Comparison of ENCODE assay signal across 11 cellular contexts in the genomic region with DNA sequence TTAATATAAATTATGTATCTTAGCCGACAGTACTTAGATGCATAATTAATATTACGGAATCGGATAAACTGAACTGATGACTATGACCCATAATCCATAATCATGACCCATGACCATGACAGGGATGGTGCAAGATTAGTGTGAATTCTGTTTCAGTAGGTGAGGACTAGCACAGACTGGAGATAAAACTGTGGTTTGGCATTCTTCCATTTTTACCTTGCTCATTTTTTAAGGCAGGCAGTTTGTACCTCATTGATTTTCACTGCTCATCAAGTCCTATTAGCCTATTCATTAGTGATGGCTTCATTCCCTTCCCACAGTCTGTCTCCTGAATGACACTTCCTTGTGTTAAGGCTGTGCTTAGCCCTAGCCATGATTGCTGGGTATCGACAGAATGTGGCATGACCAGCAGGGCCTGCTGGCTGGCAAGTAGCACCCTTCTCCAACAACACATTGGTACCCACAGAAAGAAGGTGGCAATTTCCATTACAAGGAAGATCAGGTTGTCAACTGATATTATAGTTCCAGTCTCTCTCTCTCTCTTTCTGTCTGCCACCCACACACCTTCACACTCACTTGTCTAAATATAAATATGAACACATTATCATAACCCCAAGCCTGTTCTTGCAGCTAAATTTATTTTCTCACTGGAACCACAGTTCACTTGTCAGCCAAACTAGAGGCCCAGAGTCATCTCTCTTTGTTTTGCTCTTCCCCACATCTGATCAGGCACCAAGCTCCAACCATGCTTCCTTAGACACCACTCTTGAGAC.
DNase-seq lines count a peak whose midpoint lies in the region; ATAC-seq and TF ChIP-seq lines count a peak whose summit lies in the region.
"Had no signal": no experiment of that assay in that cellular context is flagged by ENCODE, and none has a peak within 500 bp of the region (broad histone marks: within the 10 kb centered on the region; RNA-seq: fewer than 3 reads in every experiment).

No MANE protein-coding gene starts in this region.

- H3K4me1 ChIP-seq in heart right ventricle (peaks cover 0 to 32% (median 12%) of the 10 kb centered on the region in 9 donors), mesenchymal stem cell (ENCODE audit: control insufficient read depth, insufficient read depth, low read depth, low read length) (no peaks in the 10 kb centered on the region)
- H3K4me1 ChIP-seq: Peyer's patch had no signal

- H3K27me3 ChIP-seq in heart right ventricle (no peaks in the 10 kb centered on the region), mesenchymal stem cell (ENCODE audit: control insufficient read depth in 1 of 2, insufficient read depth in 1 of 2, low read length in 2 of 2) (no peaks in the 10 kb centered on the region)
- H3K27me3 ChIP-seq: Peyer's patch had no signal

- H3K4ac ChIP-seq in mesenchymal stem cell (ENCODE audit: low read depth in 1 of 2, low read length in 2 of 2) = no peak overlapping the region

- ATAC-seq in GM19395 (IDR thresholded peaks at IDR 0.05; ENCODE audit: unreplicated experiment) = peak; percentile 50
- ATAC-seq in HG03103 (IDR thresholded peaks at IDR 0.05; ENCODE audit: low read depth, unreplicated experiment) = peak; percentile 37
- peak; percentile 72 to 94 (median 89) for ATAC-seq in heart right ventricle

- H3K14ac ChIP-seq in mesenchymal stem cell (ENCODE audit: low read length in 2 of 2) = no peak overlapping the region

- H4K8ac ChIP-seq in mesenchymal stem cell (ENCODE audit: low read length) = no peak overlapping the region

- CTCF ChIA-PET in GM10248 (lab: Yijun Ruan, JAX) = no interaction called here

- no peak overlapping the region for H3K18ac ChIP-seq in mesenchymal stem cell (ENCODE audit: low read depth in 1 of 2, low read length in 2 of 2)

- intact Hi-C loops in heart right ventricle (cut with DNase I) = loop anchor here in 5 of 10 donors (2.0 to 10.0 kb wide), 7 partner anchors 113 to 455 kb away; partner anchors contain the start of gene PIK3R1 (in 1 of the 5)

- H3K4me3 ChIP-seq in heart right ventricle = no peak overlapping the region
- H3K4me3 ChIP-seq in mesenchymal stem cell (ENCODE audit: insufficient read depth in 1 of 2, low read depth in 1 of 2, low read length in 2 of 2) = no peak overlapping the region
- H3K4me3 ChIP-seq: Peyer's patch had no signal

- peak; percentile 13 for DNase-seq in GM10248 (ENCODE audit: extremely low spot score)
- no peak for DNase-seq in heart right ventricle
- DNase-seq in foreskin melanocyte = no peak
- no peak for DNase-seq in NCI-H345 treated with DMSO at 0.1 percent for 48 hours (lab: John Stamatoyannopoulos, UW; ENCODE audit: unreplicated experiment)
- no peak for DNase-seq in LoVo (ENCODE audit: low spot score)
- DNase-seq in mesenchymal stem cell = no peak
- DNase-seq: NCI-H1930, nephron progenitor cell, Peyer's patch had no signal

- no peak overlapping the region for H2BK120ac ChIP-seq in mesenchymal stem cell (ENCODE audit: low read depth, low read length)

- no peak overlapping the region for H2BK12ac ChIP-seq in mesenchymal stem cell (ENCODE audit: low read length in 2 of 2)

- H2BK15ac ChIP-seq in mesenchymal stem cell (ENCODE audit: low read depth, poor library complexity, severe bottlenecking) = no peak overlapping the region

- no peak overlapping the region for H4K91ac ChIP-seq in mesenchymal stem cell (ENCODE audit: low read length)

- no peak overlapping the region for H3K4me2 ChIP-seq in mesenchymal stem cell (ENCODE audit: low read length, poor library complexity, severe bottlenecking)

- no peak overlapping the region for H2AFZ ChIP-seq in mesenchymal stem cell (ENCODE audit: low read depth, low read length)

- no peaks in the 10 kb centered on the region for H3K79me1 ChIP-seq in mesenchymal stem cell (replicated peaks; ENCODE audit: low read length, poor library complexity, severe bottlenecking)

- peak overlapping the region; percentile 21 to 88 (median 74) for H3K27ac ChIP-seq in heart right ventricle
- H3K27ac ChIP-seq in mesenchymal stem cell (ENCODE audit: low read length, poor library complexity, severe bottlenecking) = no peak overlapping the region
- H3K27ac ChIP-seq: Peyer's patch had no signal

- H3K9me3 ChIP-seq in heart right ventricle = peaks cover 0 to 12% (median 0%) of the 10 kb centered on the region in 11 donors
- H3K9me3 ChIP-seq in mesenchymal stem cell (ENCODE audit: control insufficient read depth, low read length) = no peaks in the 10 kb centered on the region
- H3K9me3 ChIP-seq: Peyer's patch had no signal

- POLR2A ChIA-PET in GM10248 (lab: Yijun Ruan, JAX) = no interaction called here

- WGBS in heart right ventricle, 2 donors = 87 to 92% methylated on average over 4 of the region's 4 CpGs
- WGBS in mesenchymal stem cell = 93% methylated on average over 1 of the region's 4 CpGs

- TF ChIP-seq CTCF in GM10248 (IDR thresholded peaks at IDR 0.05; ENCODE audit: control extremely low read depth, extremely low read depth, low read depth, missing control alignments) (no peak), heart right ventricle (IDR thresholded peaks at IDR 0.05) (no peak)

- no peak overlapping the region for H2AK5ac ChIP-seq in mesenchymal stem cell (ENCODE audit: low read length, severe bottlenecking)

- H3K36me3 ChIP-seq in heart right ventricle = no peaks in the 10 kb centered on the region
- H3K36me3 ChIP-seq in mesenchymal stem cell (ENCODE audit: control insufficient read depth in 1 of 2, insufficient read depth in 2 of 2, low read depth in 1 of 2, low read length in 2 of 2) = no peaks in the 10 kb centered on the region
- H3K36me3 ChIP-seq: Peyer's patch had no signal

- H3K9ac ChIP-seq in mesenchymal stem cell (ENCODE audit: low read length) = no peak overlapping the region

- no peak overlapping the region for H3K23ac ChIP-seq in mesenchymal stem cell (ENCODE audit: low read length in 2 of 2)

- no peak overlapping the region for H2BK5ac ChIP-seq in mesenchymal stem cell (ENCODE audit: low read depth, low read length, poor library complexity, severe bottlenecking)

Comparison
In these comparisons a context has a peak if more than half of its experiments do, and no peak if none do; other contexts are left out.
1. ATAC-seq: peak in every context shown above with its lines; median percentile 89 in heart right ventricle; 50 in GM19395; 37 in HG03103.